Comparison of ENCODE assay signal across 9 cellular contexts in genomic region chr14:41925409-41925808, GRCh38.
DNase-seq lines count a peak whose midpoint lies in the region; TF ChIP-seq lines count a peak whose summit lies in the region.
"Had no signal": no experiment of that assay in that cellular context is flagged by ENCODE, and none has a peak within 500 bp of the region (broad histone marks: within the 10 kb centered on the region; RNA-seq: fewer than 3 reads in every experiment).

No MANE protein-coding gene starts in this region.

- H3K27ac ChIP-seq in CD8-positive, alpha-beta memory T cell (ENCODE audit: low read depth, low read length): no peak overlapping the region

- H3K4me1 Mint-ChIP-seq in T-helper 2 cell treated with Interferon-gamma antibody and Interleukin-4, amounts not matched to agents 5 μg/mL and 100 μg/mL, for 36 hours (ENCODE audit: low read depth): no peaks in the 10 kb centered on the region
- no peaks in the 10 kb centered on the region for H3K4me1 Mint-ChIP-seq in CD8-positive, alpha-beta memory T cell

- no peaks in the 10 kb centered on the region for H3K27me3 Mint-ChIP-seq in T-helper 2 cell treated with Interferon-gamma antibody and Interleukin-4, amounts not matched to agents 5 μg/mL and 100 μg/mL, for 36 hours (ENCODE audit: low read depth)
- no peaks in the 10 kb centered on the region for H3K27me3 Mint-ChIP-seq in CD8-positive, alpha-beta memory T cell

- H3K36me3 Mint-ChIP-seq in T-helper 2 cell treated with Interferon-gamma antibody and Interleukin-4, amounts not matched to agents 5 μg/mL and 100 μg/mL, for 36 hours (ENCODE audit: low read depth): no peaks in the 10 kb centered on the region
- no peaks in the 10 kb centered on the region for H3K36me3 Mint-ChIP-seq in CD8-positive, alpha-beta memory T cell

- no peak overlapping the region for H3K4me3 ChIP-seq in retinal pigment epithelial cell (ENCODE audit: low read length)
- no peak overlapping the region for H3K4me3 ChIP-seq in CD8-positive, alpha-beta memory T cell (ENCODE audit: low read length)

- H3K27me3 ChIP-seq in CD8-positive, alpha-beta memory T cell (ENCODE audit: insufficient read depth, low read length, poor library complexity, severe bottlenecking): no peaks in the 10 kb centered on the region

- peaks cover 9% of the 10 kb centered on the region for H3K9me3 Mint-ChIP-seq in T-helper 2 cell treated with Interferon-gamma antibody and Interleukin-4, amounts not matched to agents 5 μg/mL and 100 μg/mL, for 36 hours
- peaks cover 0 to 2% (median 0%) of the 10 kb centered on the region in 5 donors for H3K9me3 Mint-ChIP-seq in CD8-positive, alpha-beta memory T cell

- H3K4me1 ChIP-seq in CD8-positive, alpha-beta memory T cell (ENCODE audit: insufficient read depth, low read length): no peaks in the 10 kb centered on the region

- no peak overlapping the region for H3K27ac Mint-ChIP-seq in T-helper 2 cell treated with Interferon-gamma antibody and Interleukin-4, amounts not matched to agents 5 μg/mL and 100 μg/mL, for 36 hours
- no peak overlapping the region for H3K27ac Mint-ChIP-seq in CD8-positive, alpha-beta memory T cell
- H3K27ac Mint-ChIP-seq: activated T-cell treated with anti-CD3 and anti-CD28 coated beads, Interleukin-2, amount 50 U/mL, for 72 hours had no signal

- POLR2A ChIA-PET in CD8-positive, alpha-beta memory T cell (lab: Charles Lee): no interaction called here

- peak; percentile 12 for DNase-seq in NCI-H2196 (lab: John Stamatoyannopoulos, UW; ENCODE audit: unreplicated experiment)
- DNase-seq in NCI-H2196 treated with DMSO at 0.1 percent for 48 hours (lab: John Stamatoyannopoulos, UW; ENCODE audit: unreplicated experiment): no peak
- DNase-seq in NCI-H460 (ENCODE audit: extremely low read depth, low read depth): peak; percentile 21
- DNase-seq in cerebellar cortex (ENCODE audit: low spot score): peak; percentile 16
- DNase-seq in retinal pigment epithelial cell (ENCODE audit: low read depth): peak; percentile 25
- DNase-seq in T-helper 2 cell treated with Interferon-gamma antibody and Interleukin-4, amounts not matched to agents 5 μg/mL and 100 μg/mL, for 36 hours (ENCODE audit: low spot score): no peak
- no peak for DNase-seq in stimulated activated CD4-positive, alpha-beta T cell treated with anti-CD3 and anti-CD28 coated beads, Interleukin-12 subunit alpha, Interleukin-12 subunit beta, amount 100 ng/mL, for 4 hours
- no peak for DNase-seq in CD8-positive, alpha-beta memory T cell
- DNase-seq: activated T-cell treated with anti-CD3 and anti-CD28 coated beads, Interleukin-2, amount 50 U/mL, for 72 hours had no signal

- no peaks in the 10 kb centered on the region for H3K9me3 ChIP-seq in CD8-positive, alpha-beta memory T cell (ENCODE audit: low read length)

- H3K4me3 Mint-ChIP-seq in T-helper 2 cell treated with Interferon-gamma antibody and Interleukin-4, amounts not matched to agents 5 μg/mL and 100 μg/mL, for 36 hours: no peak overlapping the region
- no peak overlapping the region for H3K4me3 Mint-ChIP-seq in CD8-positive, alpha-beta memory T cell
- H3K4me3 Mint-ChIP-seq: activated T-cell treated with anti-CD3 and anti-CD28 coated beads, Interleukin-2, amount 50 U/mL, for 72 hours had no signal

- CTCF ChIA-PET in CD8-positive, alpha-beta memory T cell (lab: Charles Lee): no interaction called here

- H3K36me3 ChIP-seq in CD8-positive, alpha-beta memory T cell (ENCODE audit: insufficient read depth, low read length): no peaks in the 10 kb centered on the region

- peak; percentile 65 for TF ChIP-seq CTCF in retinal pigment epithelial cell (conservative IDR thresholded peaks at IDR 0.05; ENCODE audit: low read depth, low read length)

Comparison
In these comparisons a context has a peak if more than half of its experiments do, and no peak if none do; other contexts are left out.
1. DNase-seq: peak in NCI-H2196 (single experiment), NCI-H460 (single experiment), cerebellar cortex (single experiment) and retinal pigment epithelial cell (single experiment); none in NCI-H2196 treated with DMSO at 0.1 percent for 48 hours (single experiment), T-helper 2 cell treated with Interferon-gamma antibody and Interleukin-4, amounts not matched to agents 5 μg/mL and 100 μg/mL, for 36 hours (single experiment), stimulated activated CD4-positive, alpha-beta T cell treated with anti-CD3 and anti-CD28 coated beads, Interleukin-12 subunit alpha, Interleukin-12 subunit beta, amount 100 ng/mL, for 4 hours (single experiment) and CD8-positive, alpha-beta memory T cell (0 of 5).